15 cellular contexts compared by ENCODE assay signal in the genomic region with DNA sequence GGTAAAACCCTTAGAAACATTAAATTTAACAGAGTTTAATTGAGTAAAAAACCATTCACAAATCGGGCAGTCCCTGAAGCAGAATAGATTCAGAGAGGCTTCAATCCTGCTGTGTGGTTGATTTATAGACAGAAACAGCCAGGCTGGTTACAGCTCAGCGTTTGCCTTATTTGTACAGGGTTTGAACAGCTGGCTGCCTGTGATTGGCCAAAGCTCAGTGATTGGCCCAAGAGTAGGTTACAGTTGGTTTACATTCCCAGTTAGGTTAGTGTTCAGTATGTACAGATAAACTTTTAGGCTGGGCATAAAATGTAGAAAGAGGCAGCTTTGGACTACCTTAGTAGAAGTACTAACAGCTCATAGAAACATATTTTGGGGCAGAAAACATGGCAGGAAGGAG.
DNase-seq lines count a peak whose midpoint lies in the region; ATAC-seq and TF ChIP-seq lines count a peak whose summit lies in the region.
"Had no signal": no experiment of that assay in that cellular context is flagged by ENCODE, and none has a peak within 500 bp of the region (broad histone marks: within the 10 kb centered on the region; RNA-seq: fewer than 3 reads in every experiment).

No MANE protein-coding gene starts in this region.

- TF ChIP-seq CTCF in A673 (conservative IDR thresholded peaks at IDR 0.05; ENCODE audit: low read depth, low read length) (no peak), GM23338 (conservative IDR thresholded peaks at IDR 0.05; ENCODE audit: low read depth in 2 of 2) (no peak), mucosa of descending colon (IDR thresholded peaks at IDR 0.05) (no peak)

- H3K27me3 Mint-ChIP-seq in GM23338 (ENCODE audit: insufficient read depth, low read depth, poor library complexity), result peaks cover 2% of the 10 kb centered on the region

- intact Hi-C loops in A673 (cut with micrococcal nuclease; ENCODE audit: unreplicated experiment), result no loop called here
- intact Hi-C loops in mucosa of descending colon (cut with DNase I, micrococcal nuclease), result no loop called here

- H3K9me3 ChIP-seq in A673 (ENCODE audit: low read depth, low read length, poor library complexity, severe bottlenecking) (peaks cover 6% of the 10 kb centered on the region), mucosa of descending colon (no peaks in the 10 kb centered on the region)
- H3K9me3 ChIP-seq: Caco-2 had no signal

- H3K27ac ChIP-seq in A673 (ENCODE audit: low read depth, low read length, poor library complexity, severe bottlenecking) (no peak overlapping the region), GM23338 (ENCODE audit: low read depth) (no peak overlapping the region)
- H3K27ac ChIP-seq: C4-2B had no signal

- H3K4me3 ChIP-seq in A673 (ENCODE audit: low read depth, low read length, poor library complexity, severe bottlenecking) (no peak overlapping the region), GM23338 (no peak overlapping the region), mucosa of descending colon (no peak overlapping the region)

- no peaks in the 10 kb centered on the region for H3K9me2 ChIP-seq in GM23338 (ENCODE audit: insufficient read depth)

- no peak overlapping the region for H3K4me3 Mint-ChIP-seq in GM23338
- H3K4me3 Mint-ChIP-seq: CD4-positive, alpha-beta T cell; HFFc6 had no signal

- H3K36me3 Mint-ChIP-seq in GM23338 (ENCODE audit: low read depth), result no peaks in the 10 kb centered on the region

- H4K20me1 ChIP-seq in GM23338 (replicated peaks; ENCODE audit: insufficient read depth), result no peaks in the 10 kb centered on the region

- POLR2A ChIA-PET in A673 (lab: Charles Lee; ENCODE audit: low non-redundant PET), result no interaction called here

- BruUV-seq in A673 (replicated peaks; lab: Mats Ljungman, UMichigan), result no TSS peak

- H2AFZ ChIP-seq in GM23338, result peak overlapping the region; percentile 67; the same call in 1 of the 2 replicates

- no peak overlapping the region for H3K27ac Mint-ChIP-seq in GM23338
- H3K27ac Mint-ChIP-seq: CD4-positive, alpha-beta T cell; HFFc6 had no signal

- H3K27me3 ChIP-seq in A673 (replicated peaks; ENCODE audit: insufficient read depth, low read depth, low read length, poor library complexity), result no peaks in the 10 kb centered on the region
- H3K27me3 ChIP-seq in GM23338 (ENCODE audit: insufficient read depth), result no peaks in the 10 kb centered on the region

- no peaks in the 10 kb centered on the region for H3F3A ChIP-seq in GM23338 (replicated peaks; ENCODE audit: low read depth)

- ATAC-seq in GM23338 (no peak), mucosa of descending colon (peak; percentile 67)
- ATAC-seq: HCT116 had no signal

- no peaks in the 10 kb centered on the region for H3K36me3 ChIP-seq in A673 (ENCODE audit: insufficient read depth, low read length, poor library complexity, severe bottlenecking)
- no peaks in the 10 kb centered on the region for H3K36me3 ChIP-seq in GM23338 (ENCODE audit: insufficient read depth)
- H3K36me3 ChIP-seq in mucosa of descending colon (ENCODE audit: low read depth), result no peaks in the 10 kb centered on the region

- H3K4me1 ChIP-seq in A673 (ENCODE audit: insufficient read depth, low read length, poor library complexity, severe bottlenecking) (no peaks in the 10 kb centered on the region), GM23338 (ENCODE audit: insufficient read depth) (peaks cover 3% of the 10 kb centered on the region; the same call in 1 of the 2 replicates), mucosa of descending colon (ENCODE audit: low read depth) (no peaks in the 10 kb centered on the region)
- H3K4me1 ChIP-seq: Caco-2 had no signal

- peak; percentile 2 for DNase-seq in A673 (ENCODE audit: low spot score)
- DNase-seq in GM23338 (ENCODE audit: low spot score), result no peak
- peak; percentile 36 to 73 for DNase-seq in SHP77 (lab: John Stamatoyannopoulos, UW)
- peak in 1 of 3 donors; percentile 16 for DNase-seq in mucosa of descending colon
- DNase-seq in GF-D8 (lab: John Stamatoyannopoulos, UW), result no peak
- DNase-seq in activated CD4-positive, alpha-beta T cell treated with anti-CD3 and anti-CD28 coated beads, Interleukin-2, amount 50 U/mL, for 1 hour, result no peak
- DNase-seq: AML-193; Caco-2; CD4-positive, alpha-beta T cell; GOT3; H7; HFFc6; IMR-90 had no signal

- H3K4me2 ChIP-seq in GM23338, result no peak overlapping the region

- CTCF ChIA-PET in A673 (lab: Charles Lee), result no interaction called here

- no peaks in the 10 kb centered on the region for H3K79me2 ChIP-seq in GM23338 (replicated peaks; ENCODE audit: insufficient read depth)

- no peaks in the 10 kb centered on the region; the same call in 2 of the 3 replicates for H3K9me3 Mint-ChIP-seq in GM23338
- H3K9me3 Mint-ChIP-seq: CD4-positive, alpha-beta T cell; HFFc6 had no signal

- peaks cover 20% of the 10 kb centered on the region; the same call in 2 of the 3 replicates for H3K4me1 Mint-ChIP-seq in GM23338

TF ChIP-seq in GM23338, 12 proteins besides CTCF, POLR2A, EP300 and RAD21:
- no peak for TF ChIP-seq NANOG (IDR thresholded peaks at IDR 0.05; ENCODE audit: borderline replicate concordance)

Comparison
In these comparisons a context has a peak if more than half of its experiments do, and no peak if none do; other contexts are left out.
1. DNase-seq: peak in A673 (single experiment) and SHP77 (2 of 2); none in GM23338 (single experiment), GF-D8 (single experiment) and activated CD4-positive, alpha-beta T cell treated with anti-CD3 and anti-CD28 coated beads, Interleukin-2, amount 50 U/mL, for 1 hour (single experiment).